ENCODE assay signal across 1 cellular context in genomic region chr1:180251526-180252305, GRCh38.
TF ChIP-seq lines count a peak whose summit lies in the region.

No MANE protein-coding gene starts in this region.

TF ChIP-seq in H1, 55 proteins besides CTCF, POLR2A, EP300 and RAD21 (continued from another document):
- TF ChIP-seq KDM5A (IDR thresholded peaks at IDR 0.05; ENCODE audit: low read length) (no peak), ASH2L (IDR thresholded peaks at IDR 0.05; ENCODE audit: low read length) (no peak), BCL11A (IDR thresholded peaks at IDR 0.05; ENCODE audit: low read depth in 2 of 2, low read length in 2 of 2) (no peak), SIX5 (IDR thresholded peaks at IDR 0.05; ENCODE audit: low read depth, low read length) (no peak), TEAD4 (IDR thresholded peaks at IDR 0.05; ENCODE audit: low read depth, low read length) (no peak), PHF8 (conservative IDR thresholded peaks at IDR 0.05; ENCODE audit: low read depth, low read length) (no peak), SP1 (IDR thresholded peaks at IDR 0.05; ENCODE audit: low read depth, low read length) (no peak)
